ENCODE assay signal across 9 cellular contexts in genomic region chr2:146523218-146523617, GRCh38.
DNase-seq lines count a peak whose midpoint lies in the region; ATAC-seq and TF ChIP-seq lines count a peak whose summit lies in the region.
"Had no signal": no experiment of that assay in that cellular context is flagged by ENCODE, and none has a peak within 500 bp of the region (broad histone marks: within the 10 kb centered on the region; RNA-seq: fewer than 3 reads in every experiment).

No MANE protein-coding gene starts in this region.

- DNase-seq in NCI-H510A treated with DMSO at 0.1 percent for 48 hours (lab: John Stamatoyannopoulos, UW), result peak; percentile 34
- DNase-seq in NCI-H510A (lab: John Stamatoyannopoulos, UW), result no peak
- peak; percentile 1 for DNase-seq in NCI-H345 (lab: John Stamatoyannopoulos, UW)
- no peak for DNase-seq in chondrocyte (ENCODE audit: low spot score)
- no peak for DNase-seq in retinal pigment epithelial cell (ENCODE audit: low read depth)
- no peak for DNase-seq in KG1 (lab: John Stamatoyannopoulos, UW)
- no peak for DNase-seq in suprapubic skin (ENCODE audit: low spot score in 2 of 2)
- DNase-seq: activated T-cell treated with anti-CD3 and anti-CD28 coated beads, Interleukin-2, amount 50 U/mL, for 1 hour had no signal

- no peak for TF ChIP-seq EP300 in suprapubic skin (IDR thresholded peaks at IDR 0.05)

- no peaks in the 10 kb centered on the region for H3K36me3 ChIP-seq in suprapubic skin

- H3K4me3 ChIP-seq in retinal pigment epithelial cell (ENCODE audit: low read length) (no peak overlapping the region), suprapubic skin (no peak overlapping the region)

- no peaks in the 10 kb centered on the region for H3K4me1 ChIP-seq in suprapubic skin

- H3K27ac ChIP-seq in suprapubic skin, result no peak overlapping the region

- peak; percentile 88 for TF ChIP-seq CTCF in chondrocyte (IDR thresholded peaks at IDR 0.05)
- TF ChIP-seq CTCF in retinal pigment epithelial cell (conservative IDR thresholded peaks at IDR 0.05; ENCODE audit: low read depth, low read length), result peak; percentile 4
- TF ChIP-seq CTCF in suprapubic skin (IDR thresholded peaks at IDR 0.05), result no peak

- H3K9me3 Mint-ChIP-seq in chondrocyte (ENCODE audit: low read depth), result peaks cover 17% of the 10 kb centered on the region

- WGBS in suprapubic skin, result 38% methylated on average over 1 of the region's 1 CpG

- no peak for ATAC-seq in GM18868 (IDR thresholded peaks at IDR 0.05; ENCODE audit: unreplicated experiment)

- H3K9me3 ChIP-seq in suprapubic skin, result no peaks in the 10 kb centered on the region

- no peak overlapping the region for H3K27ac Mint-ChIP-seq in chondrocyte (ENCODE audit: unreplicated experiment)

- no peaks in the 10 kb centered on the region for H3K4me1 Mint-ChIP-seq in chondrocyte (ENCODE audit: low read depth)

- H3K27me3 ChIP-seq in suprapubic skin, result no peaks in the 10 kb centered on the region

- TF ChIP-seq POLR2A in suprapubic skin (IDR thresholded peaks at IDR 0.05), result no peak

- no peaks in the 10 kb centered on the region for H3K36me3 Mint-ChIP-seq in chondrocyte (ENCODE audit: low read depth)

- H3K27me3 Mint-ChIP-seq in chondrocyte (ENCODE audit: low read depth), result no peaks in the 10 kb centered on the region

- H3K4me3 Mint-ChIP-seq in chondrocyte (ENCODE audit: unreplicated experiment), result no peak overlapping the region

Comparison
In these comparisons a context has a peak if more than half of its experiments do, and no peak if none do; other contexts are left out.
1. DNase-seq: peak in NCI-H510A treated with DMSO at 0.1 percent for 48 hours (single experiment) and NCI-H345 (single experiment); none in NCI-H510A (single experiment), chondrocyte (single experiment), retinal pigment epithelial cell (single experiment), KG1 (single experiment) and suprapubic skin (0 of 2).
2. CTCF ChIP-seq: peak in chondrocyte (single experiment) and retinal pigment epithelial cell (single experiment); none in suprapubic skin (0 of 2).